8 cellular contexts compared by ENCODE assay signal in genomic region chr11:1573847-1574255, GRCh38. TPM values are rescaled to one million over a fixed set of nuclear protein-coding genes. Genes with fewer than 3 reads are reported as not detected.
DNase-seq lines count a peak whose midpoint lies in the region; ATAC-seq and TF ChIP-seq lines count a peak whose summit lies in the region.

No MANE protein-coding gene starts in this region.

- WGBS in esophagus, 2 donors = 6 to 10% methylated on average over 10 of the region's 10 CpGs

- TF ChIP-seq CTCF in progenitor cell of endocrine pancreas (IDR thresholded peaks at IDR 0.05; ENCODE audit: unreplicated experiment) = no peak

- peak overlapping the region; percentile 32; the same call in 1 of the 2 replicates for H3K9ac ChIP-seq in ES-I3 (ENCODE audit: low read depth, low read length)

- DNase-seq in NCI-H774 (lab: John Stamatoyannopoulos, UW) (peak; percentile 85), progenitor cell of endocrine pancreas (ENCODE audit: low spot score, unreplicated experiment) (no peak), GM19238 (ENCODE audit: insufficient read length, low spot score) (no peak), NCI-H2227 (lab: John Stamatoyannopoulos, UW; ENCODE audit: unreplicated experiment) (no peak)
- no peak for DNase-seq in stimulated activated CD8-positive, alpha-beta memory T cell treated with anti-CD3 and anti-CD28 coated beads, Interleukin-4, amount 100 ng/mL, for 48 hours

- peaks cover 27% of the 10 kb centered on the region for H3K27me3 Mint-ChIP-seq in progenitor cell of endocrine pancreas

- H3K36me3 ChIP-seq in ES-I3 (ENCODE audit: insufficient read depth, low read length) (no peaks in the 10 kb centered on the region), esophagus (ENCODE audit: control insufficient read depth in 2 of 2, insufficient read depth in 2 of 2, low read length in 1 of 2) (no peaks in the 10 kb centered on the region)

- peaks cover 6% of the 10 kb centered on the region; the same call in 1 of the 2 replicates for H3K4me1 ChIP-seq in ES-I3 (ENCODE audit: insufficient read depth, low read length)
- H3K4me1 ChIP-seq in esophagus (ENCODE audit: control insufficient read depth in 2 of 2, insufficient read depth in 2 of 2, low read length in 1 of 2) = peaks cover 7 to 9% of the 10 kb centered on the region in 2 donors

- no peak for ATAC-seq in HG02642 (IDR thresholded peaks at IDR 0.05; ENCODE audit: poor library complexity, unreplicated experiment)

- peaks cover 6% of the 10 kb centered on the region; the same call in 1 of the 2 replicates for H3K9me3 ChIP-seq in ES-I3 (ENCODE audit: control insufficient read depth, insufficient read depth, low read length)
- peaks cover 4 to 7% of the 10 kb centered on the region in 2 donors for H3K9me3 ChIP-seq in esophagus (ENCODE audit: control insufficient read depth in 2 of 2, insufficient read depth in 1 of 2, low read depth in 1 of 2, low read length in 1 of 2)

- H3K36me3 Mint-ChIP-seq in progenitor cell of endocrine pancreas (ENCODE audit: insufficient read depth) = peaks cover 7% of the 10 kb centered on the region

- peaks cover 9% of the 10 kb centered on the region for H3K9me3 Mint-ChIP-seq in progenitor cell of endocrine pancreas (ENCODE audit: low read depth)

- H3K4me3 ChIP-seq in esophagus (ENCODE audit: low read depth in 1 of 2, low read length in 2 of 2) = peak overlapping the region; percentile 32 to 35

- H3K27me3 ChIP-seq in esophagus (ENCODE audit: control insufficient read depth in 1 of 2, insufficient read depth in 2 of 2, low read length in 2 of 2) = peaks cover 0 to 2% of the 10 kb centered on the region in 2 donors

- no peaks in the 10 kb centered on the region for H3K4me1 Mint-ChIP-seq in progenitor cell of endocrine pancreas (ENCODE audit: low read depth)

- H3K27ac ChIP-seq in esophagus (ENCODE audit: low read depth in 2 of 2, low read length in 1 of 2) = peak overlapping the region; percentile 4 to 46

- H3K27ac Mint-ChIP-seq in progenitor cell of endocrine pancreas = peak overlapping the region; percentile 82

- peak overlapping the region; percentile 73 for H3K4me3 Mint-ChIP-seq in progenitor cell of endocrine pancreas (ENCODE audit: low read depth)

RNA-seq across cellular contexts. Expression of gene DUSP8, which starts 1.8 kb away (rescaled TPM):
- under 1 TPM; 0.69 to 0.84 TPM for polyA plus RNA-seq in esophagus
- 15.2 and 15.9 TPM in 2 replicates for total RNA-seq in progenitor cell of endocrine pancreas

RNA-seq across cellular contexts. Expression of gene KRTAP5-1, which starts 11.2 kb away (rescaled TPM):
- polyA plus RNA-seq in esophagus = not detected
- not detected in 2 replicates for total RNA-seq in progenitor cell of endocrine pancreas

RNA-seq across cellular contexts. Expression of gene KRTAP5-2, which starts 24.2 kb away (rescaled TPM):
- polyA plus RNA-seq in esophagus = not detected
- not detected in 2 replicates for total RNA-seq in progenitor cell of endocrine pancreas

RNA-seq across cellular contexts. Expression of gene KRTAP5-3, which starts 34.4 kb away (rescaled TPM):
- not detected for polyA plus RNA-seq in esophagus
- total RNA-seq in progenitor cell of endocrine pancreas = not detected in 2 replicates

RNA-seq across cellular contexts. Expression of gene KRTAP5-4, which starts 48.1 kb away (rescaled TPM):
- not detected for polyA plus RNA-seq in esophagus
- not detected in 2 replicates for total RNA-seq in progenitor cell of endocrine pancreas
